ENCODE assay signal across 8 cellular contexts in the genomic region with DNA sequence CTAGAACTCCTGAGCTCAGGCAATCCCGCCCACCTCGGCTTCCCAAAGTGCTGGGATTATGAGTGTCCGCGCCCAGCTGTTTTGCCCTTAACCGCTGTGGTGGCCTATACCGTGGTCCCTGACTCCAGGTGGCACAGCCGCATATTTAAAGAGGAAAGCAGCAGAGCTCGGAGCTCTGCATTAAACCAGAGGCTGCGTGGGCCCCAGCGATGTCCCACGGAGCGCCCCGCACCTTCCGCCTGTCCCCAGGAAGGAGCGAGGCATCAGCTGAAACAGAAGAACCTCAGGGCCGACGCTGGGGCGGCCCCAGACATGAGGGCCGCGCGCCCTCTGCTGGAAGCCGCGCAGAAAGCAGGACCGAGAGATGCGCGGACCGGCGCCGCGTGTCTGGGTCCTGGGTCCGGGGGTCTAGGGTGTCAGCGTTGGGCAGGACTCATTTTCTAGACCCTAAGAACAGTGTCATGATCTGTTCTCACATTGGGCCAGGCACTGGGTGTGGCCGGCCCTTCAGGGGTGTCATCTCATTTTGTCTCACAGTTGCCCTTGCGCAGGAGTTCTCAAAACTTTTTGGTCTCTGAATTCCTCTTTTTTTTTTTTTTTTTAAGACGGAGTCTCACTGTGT. TPM values are rescaled to one million over a fixed set of nuclear protein-coding genes. Genes with fewer than 3 reads are reported as not detected.
DNase-seq lines count a peak whose midpoint lies in the region; ATAC-seq and TF ChIP-seq lines count a peak whose summit lies in the region.

No MANE protein-coding gene starts in this region.

- peaks cover 5% of the 10 kb centered on the region for H3K27me3 Mint-ChIP-seq in activated T-cell treated with anti-CD3 and anti-CD28 coated beads, Interleukin-2, amount 50 U/mL, for 72 hours (ENCODE audit: low read depth)

- no peak overlapping the region for H3K4me3 ChIP-seq in fibroblast of pulmonary artery (replicated peaks; ENCODE audit: low read depth, low read length)
- no peak overlapping the region for H3K4me3 ChIP-seq in neutrophil (ENCODE audit: low read depth in 1 of 2, low read length in 1 of 2)

- no peak overlapping the region for H3K27ac ChIP-seq in neutrophil

- H3K36me3 ChIP-seq in neutrophil = no peaks in the 10 kb centered on the region

- H3K4me1 ChIP-seq in neutrophil (ENCODE audit: control insufficient read depth in 1 of 2, insufficient read depth in 1 of 2, low read depth in 1 of 2, low read length in 1 of 2) = peaks cover 11 to 13% of the 10 kb centered on the region in 2 experiments

- H3K4me1 Mint-ChIP-seq in activated T-cell treated with anti-CD3 and anti-CD28 coated beads, Interleukin-2, amount 50 U/mL, for 72 hours (ENCODE audit: low read depth) = peaks cover 5% of the 10 kb centered on the region

- no peaks in the 10 kb centered on the region for H3K36me3 Mint-ChIP-seq in activated T-cell treated with anti-CD3 and anti-CD28 coated beads, Interleukin-2, amount 50 U/mL, for 72 hours (ENCODE audit: insufficient read depth in 2 of 2)

- H3K27me3 ChIP-seq in neutrophil = no peaks in the 10 kb centered on the region

- peak; percentile 91 for TF ChIP-seq CTCF in fibroblast of pulmonary artery (IDR thresholded peaks at IDR 0.05; ENCODE audit: low read length, missing control alignments)
- peak; percentile 70 for TF ChIP-seq CTCF in neutrophil (IDR thresholded peaks at IDR 0.05)

- no peaks in the 10 kb centered on the region for H3K9me3 ChIP-seq in neutrophil

- H3K27ac Mint-ChIP-seq in activated T-cell treated with anti-CD3 and anti-CD28 coated beads, Interleukin-2, amount 50 U/mL, for 72 hours = no peak overlapping the region

- DNase-seq in DMS53 treated with DMSO at 0.1 percent for 48 hours (lab: John Stamatoyannopoulos, UW; ENCODE audit: unreplicated experiment) (peak; percentile 22), HT-29 (ENCODE audit: low spot score) (peak; percentile 68), RPMI7951 (ENCODE audit: low read depth) (peak; percentile 49), fibroblast of pulmonary artery (ENCODE audit: low read depth) (peak; percentile 64), stromal cell of bone marrow (ENCODE audit: low read depth) (peak; percentile 25)
- peak; percentile 72 to 82 for DNase-seq in activated T-cell treated with anti-CD3 and anti-CD28 coated beads, Interleukin-2, amount 50 U/mL, for 72 hours

- ATAC-seq in activated T-cell treated with anti-CD3 and anti-CD28 coated beads, Interleukin-2, amount 50 U/mL, for 72 hours (replicated peaks in 1 of 2) = peak; percentile 89 to 90
- ATAC-seq in GM19035 (IDR thresholded peaks at IDR 0.05; ENCODE audit: unreplicated experiment) = no peak

- no peaks in the 10 kb centered on the region for H3K9me3 Mint-ChIP-seq in activated T-cell treated with anti-CD3 and anti-CD28 coated beads, Interleukin-2, amount 50 U/mL, for 72 hours

- peak overlapping the region in 1 of 2 donors; percentile 49 for H3K4me3 Mint-ChIP-seq in activated T-cell treated with anti-CD3 and anti-CD28 coated beads, Interleukin-2, amount 50 U/mL, for 72 hours

RNA-seq across cellular contexts. Expression of gene LAMC3, which starts 37.7 kb away (rescaled TPM):
- total RNA-seq in HT-29 (2014; rRNA removed; shearing (Covaris generic)) = not detected in 2 replicates
- total RNA-seq in RPMI7951 (2014; rRNA removed; shearing (Covaris generic)) = 0.20 TPM in 1 of 2 replicates, not detected in the other
- under 1 TPM; 0.65 to 0.74 TPM for total RNA-seq in activated T-cell treated with anti-CD3 and anti-CD28 coated beads, Interleukin-2, amount 50 U/mL, for 72 hours

RNA-seq across cellular contexts. Expression of gene AIF1L, which starts 49.6 kb away (rescaled TPM):
- total RNA-seq in HT-29 (2014; rRNA removed; shearing (Covaris generic)) = 0.69 and 0.73 TPM in 2 replicates
- total RNA-seq in RPMI7951 (2014; rRNA removed; shearing (Covaris generic)) = 0.39 and 0.72 TPM in 2 replicates
- total RNA-seq in activated T-cell treated with anti-CD3 and anti-CD28 coated beads, Interleukin-2, amount 50 U/mL, for 72 hours = under 1 TPM; 0.53 to 0.89 TPM

Comparison
In these comparisons a context has a peak if more than half of its experiments do, and no peak if none do; other contexts are left out.
1. DNase-seq: peak in every context shown above with its lines; median percentile 77 in activated T-cell treated with anti-CD3 and anti-CD28 coated beads, Interleukin-2, amount 50 U/mL, for 72 hours; 68 in HT-29; 64 in fibroblast of pulmonary artery; 49 in RPMI7951; 25 in stromal cell of bone marrow; 22 in DMS53 treated with DMSO at 0.1 percent for 48 hours.